ENCODE assay signal across 9 cellular contexts in genomic region chr3:128950223-128950938, GRCh38. TPM values are rescaled to one million over a fixed set of nuclear protein-coding genes. Genes with fewer than 3 reads are reported as not detected.
DNase-seq lines count a peak whose midpoint lies in the region; ATAC-seq, FAIRE-seq and TF ChIP-seq lines count a peak whose summit lies in the region.
"Had no signal": no experiment of that assay in that cellular context is flagged by ENCODE, and none has a peak within 500 bp of the region (broad histone marks: within the 10 kb centered on the region; RNA-seq: fewer than 3 reads in every experiment).

No MANE protein-coding gene starts in this region.

- peak; percentile 89 for ATAC-seq in activated CD4-positive, alpha-beta T cell treated with anti-CD3 and anti-CD28 coated beads for 36 hours
- peak; percentile 70 for ATAC-seq in naive thymus-derived CD4-positive, alpha-beta T cell
- no peak for ATAC-seq in GM18517 (IDR thresholded peaks at IDR 0.05; ENCODE audit: unreplicated experiment)
- ATAC-seq in HG03025 (IDR thresholded peaks at IDR 0.05; ENCODE audit: low FRiP score, unreplicated experiment), result no peak

- H3K36me3 ChIP-seq in bronchial epithelial cell (ENCODE audit: control insufficient read depth, insufficient read depth, low read length), result no peaks in the 10 kb centered on the region
- H3K36me3 ChIP-seq in naive thymus-derived CD4-positive, alpha-beta T cell (ENCODE audit: control insufficient read depth in 2 of 3, insufficient read depth in 3 of 3, low read length in 3 of 3), result no peaks in the 10 kb centered on the region

- H3K9me3 Mint-ChIP-seq in activated CD4-positive, alpha-beta T cell treated with anti-CD3 and anti-CD28 coated beads for 36 hours (ENCODE audit: low read depth), result no peaks in the 10 kb centered on the region
- H3K9me3 Mint-ChIP-seq in naive thymus-derived CD4-positive, alpha-beta T cell, result peaks cover 0 to 5% (median 0%) of the 10 kb centered on the region in 11 donors
- H3K9me3 Mint-ChIP-seq: activated B cell treated with CpG ODN at 0.5 μM for 24 hours had no signal

- H3K4me3 ChIP-seq in bronchial epithelial cell (ENCODE audit: low read depth, low read length), result no peak overlapping the region
- no peak overlapping the region for H3K4me3 ChIP-seq in naive thymus-derived CD4-positive, alpha-beta T cell (ENCODE audit: low read length)

- peak; percentile 61 for DNase-seq in activated CD4-positive, alpha-beta T cell treated with anti-CD3 and anti-CD28 coated beads for 36 hours
- DNase-seq in activated CD4-positive, alpha-beta T cell treated with anti-CD3 and anti-CD28 coated beads, Interleukin-2, amount 50 U/mL, for 1 hour, result no peak
- DNase-seq in NCI-H2171 (lab: John Stamatoyannopoulos, UW), result peak; percentile 15
- DNase-seq in bronchial epithelial cell (ENCODE audit: low read depth), result peak; percentile 22
- DNase-seq in naive thymus-derived CD4-positive, alpha-beta T cell, result peak in 4 of 9 donors; percentile 10 to 48 (median 32)
- DNase-seq in GF-D8 (lab: John Stamatoyannopoulos, UW), result no peak
- DNase-seq: activated B cell treated with CpG ODN at 0.5 μM for 24 hours had no signal

- intact Hi-C loops in activated CD4-positive, alpha-beta T cell treated with anti-CD3 and anti-CD28 coated beads for 36 hours (cut with DNase I, micrococcal nuclease), result loop anchor here in 1 of 2 experiments (5.0 kb wide), 2 partner anchors 268 to 333 kb away; no protein-coding TSS in a partner anchor
- intact Hi-C loops in naive thymus-derived CD4-positive, alpha-beta T cell (cut with micrococcal nuclease), result loop anchor here in 1 of 2 donors (5.0 kb wide), 1 partner anchor 73 kb away; the partner anchor contains the start of gene ACAD9

- H3K27ac Mint-ChIP-seq in activated CD4-positive, alpha-beta T cell treated with anti-CD3 and anti-CD28 coated beads for 36 hours, result no peak overlapping the region
- peak overlapping the region in 1 of 9 donors; percentile 56 for H3K27ac Mint-ChIP-seq in naive thymus-derived CD4-positive, alpha-beta T cell
- H3K27ac Mint-ChIP-seq: activated B cell treated with CpG ODN at 0.5 μM for 24 hours had no signal

- H3K4me1 ChIP-seq in naive thymus-derived CD4-positive, alpha-beta T cell (ENCODE audit: control insufficient read depth in 2 of 2, insufficient read depth in 2 of 2, low read length in 2 of 2), result no peaks in the 10 kb centered on the region

- TF ChIP-seq CTCF in bronchial epithelial cell (IDR thresholded peaks at IDR 0.05; ENCODE audit: insufficient read depth, low read length, severe bottlenecking), result no peak

- no peaks in the 10 kb centered on the region for H3K4me1 Mint-ChIP-seq in activated CD4-positive, alpha-beta T cell treated with anti-CD3 and anti-CD28 coated beads for 36 hours
- H3K4me1 Mint-ChIP-seq in naive thymus-derived CD4-positive, alpha-beta T cell, result no peaks in the 10 kb centered on the region
- H3K4me1 Mint-ChIP-seq: activated B cell treated with CpG ODN at 0.5 μM for 24 hours had no signal

- H3K9me3 ChIP-seq in naive thymus-derived CD4-positive, alpha-beta T cell (ENCODE audit: control insufficient read depth in 2 of 3, low read length in 3 of 3), result no peaks in the 10 kb centered on the region

- H3K27me3 Mint-ChIP-seq in activated CD4-positive, alpha-beta T cell treated with anti-CD3 and anti-CD28 coated beads for 36 hours, result no peaks in the 10 kb centered on the region
- H3K27me3 Mint-ChIP-seq in naive thymus-derived CD4-positive, alpha-beta T cell, result peaks cover 0 to 14% (median 0%) of the 10 kb centered on the region in 5 donors
- H3K27me3 Mint-ChIP-seq: activated B cell treated with CpG ODN at 0.5 μM for 24 hours had no signal

- CTCF ChIA-PET in activated CD4-positive, alpha-beta T cell treated with anti-CD3 and anti-CD28 coated beads for 36 hours (lab: Charles Lee), result interaction anchor here (0.6 to 2.5 kb wide), 5 partner anchors 12 to 274 kb away, joined by 3 to 12 read pairs (median 3); no protein-coding TSS in a partner anchor
- CTCF ChIA-PET in naive thymus-derived CD4-positive, alpha-beta T cell (lab: Charles Lee), result interaction anchor here (0.7 to 1.5 kb wide), 2 partner anchors 75 to 104 kb away, joined by 3 to 4 read pairs; no protein-coding TSS in a partner anchor

- POLR2A ChIA-PET in activated CD4-positive, alpha-beta T cell treated with anti-CD3 and anti-CD28 coated beads for 36 hours (lab: Charles Lee), result no interaction called here
- POLR2A ChIA-PET in naive thymus-derived CD4-positive, alpha-beta T cell (lab: Charles Lee), result interaction anchor here (1.3 kb wide), 1 partner anchor 72 kb away, joined by 4 read pairs; the partner anchor contains the start of gene ACAD9

- no peaks in the 10 kb centered on the region for H3K27me3 ChIP-seq in bronchial epithelial cell (ENCODE audit: control insufficient read depth, insufficient read depth, low read length)
- no peaks in the 10 kb centered on the region for H3K27me3 ChIP-seq in naive thymus-derived CD4-positive, alpha-beta T cell (ENCODE audit: control insufficient read depth in 2 of 2, insufficient read depth in 2 of 2, low read length in 2 of 2)

- no peaks in the 10 kb centered on the region for H3K36me3 Mint-ChIP-seq in activated CD4-positive, alpha-beta T cell treated with anti-CD3 and anti-CD28 coated beads for 36 hours (ENCODE audit: low read depth)
- H3K36me3 Mint-ChIP-seq in naive thymus-derived CD4-positive, alpha-beta T cell, result no peaks in the 10 kb centered on the region

- no peak for FAIRE-seq in bronchial epithelial cell (lab: Jason Lieb, UNC)

- no peak overlapping the region for H3K4me3 Mint-ChIP-seq in activated CD4-positive, alpha-beta T cell treated with anti-CD3 and anti-CD28 coated beads for 36 hours
- no peak overlapping the region for H3K4me3 Mint-ChIP-seq in naive thymus-derived CD4-positive, alpha-beta T cell
- H3K4me3 Mint-ChIP-seq: activated B cell treated with CpG ODN at 0.5 μM for 24 hours had no signal

- H3K27ac ChIP-seq in naive thymus-derived CD4-positive, alpha-beta T cell (ENCODE audit: low read depth, low read length), result no peak overlapping the region

RNA-seq across cellular contexts. Expression of gene CFAP92, which starts 43.5 kb away (rescaled TPM):
- under 1 TPM; 0.64 to 0.88 TPM for total RNA-seq in activated CD4-positive, alpha-beta T cell treated with anti-CD3 and anti-CD28 coated beads for 36 hours
- under 0.01 and 0.51 TPM in 2 replicates for total RNA-seq in bronchial epithelial cell
- total RNA-seq in naive thymus-derived CD4-positive, alpha-beta T cell, result 1 to 10 TPM in 2 of 5 experiments, under 1 TPM in 3; 0.10 to 1.4 (median 0.46) TPM
- polyA plus RNA-seq in naive thymus-derived CD4-positive, alpha-beta T cell, result under 1 TPM; 0.20 to 0.89 TPM
- total RNA-seq: activated B cell treated with CpG ODN at 0.5 μM for 24 hours had no signal

RNA-seq across cellular contexts. Expression of gene EFCC1, which starts 50.7 kb away (rescaled TPM):
- total RNA-seq in activated CD4-positive, alpha-beta T cell treated with anti-CD3 and anti-CD28 coated beads for 36 hours, result under 1 TPM; 0.19 to 0.39 TPM
- total RNA-seq in bronchial epithelial cell, result under 0.01 TPM in 1 of 2 replicates, not detected in the other
- under 1 TPM in 4 of 5 experiments, not detected in 1; 0.07 to 0.24 (median 0.18) TPM for total RNA-seq in naive thymus-derived CD4-positive, alpha-beta T cell
- under 1 TPM; 0.24 to 0.27 TPM for polyA plus RNA-seq in naive thymus-derived CD4-positive, alpha-beta T cell
- total RNA-seq: activated B cell treated with CpG ODN at 0.5 μM for 24 hours had no signal

Comparison
In these comparisons a context has a peak if more than half of its experiments do, and no peak if none do; other contexts are left out.
1. DNase-seq: peak in activated CD4-positive, alpha-beta T cell treated with anti-CD3 and anti-CD28 coated beads for 36 hours (single experiment), NCI-H2171 (single experiment) and bronchial epithelial cell (single experiment); none in activated CD4-positive, alpha-beta T cell treated with anti-CD3 and anti-CD28 coated beads, Interleukin-2, amount 50 U/mL, for 1 hour (single experiment) and GF-D8 (single experiment).
2. ATAC-seq: peak in activated CD4-positive, alpha-beta T cell treated with anti-CD3 and anti-CD28 coated beads for 36 hours (single experiment) and naive thymus-derived CD4-positive, alpha-beta T cell (single experiment); none in GM18517 (single experiment) and HG03025 (single experiment).